ENCODE assay signal across 9 cellular contexts in genomic region chr1:43358746-43359693, GRCh38. TPM values are rescaled to one million over a fixed set of nuclear protein-coding genes. Genes with fewer than 3 reads are reported as not detected.
DNase-seq lines count a peak whose midpoint lies in the region; ATAC-seq, FAIRE-seq and TF ChIP-seq lines count a peak whose summit lies in the region.
"Had no signal": no experiment of that assay in that cellular context is flagged by ENCODE, and none has a peak within 500 bp of the region (broad histone marks: within the 10 kb centered on the region; RNA-seq: fewer than 3 reads in every experiment).

TSS of gene CDC20 (plus strand) at chr1:43358981. CDS start at chr1:43359216, 235 bp downstream.

- peaks cover 8 to 12% of the 10 kb centered on the region in 2 donors for H3K36me3 ChIP-seq in kidney (ENCODE audit: control insufficient read depth in 1 of 2, insufficient read depth in 2 of 2, low read length in 2 of 2)

- H3K9ac ChIP-seq in kidney (ENCODE audit: low read length in 2 of 2): peak within 1 kb of the TSS; percentile 69 to 89

- H3K9me3 ChIP-seq in kidney (ENCODE audit: control insufficient read depth in 1 of 2, low read length in 2 of 2): no peaks in the 10 kb centered on the region

- intact Hi-C loops in kidney (cut with DNase I): no loop called here

- peak; percentile 87 for TF ChIP-seq POLR2A in GM19099 (IDR thresholded peaks at IDR 0.05; ENCODE audit: extremely low read depth, insufficient read length, low read depth)

- no peak for TF ChIP-seq CTCF in kidney (IDR thresholded peaks at IDR 0.05; ENCODE audit: borderline replicate concordance, extremely low read depth, insufficient read depth)

- H3K4me3 ChIP-seq in kidney (ENCODE audit: low read length in 2 of 2): peak within 1 kb of the TSS; percentile 87 to 95

- DNase-seq in AG20443 (ENCODE audit: low spot score): peak; percentile 97
- DNase-seq in NCI-H510A (lab: John Stamatoyannopoulos, UW): peak; percentile 100
- DNase-seq in activated CD4-positive, alpha-beta T cell treated with anti-CD3 and anti-CD28 coated beads for 1 hour: peak; percentile 95
- peak; percentile 97 for DNase-seq in cerebellum (ENCODE audit: low spot score)
- DNase-seq in kidney: peak; percentile 99
- DNase-seq in stimulated activated CD4-positive, alpha-beta T cell treated with anti-CD3 and anti-CD28 coated beads, Interleukin-15, amount 100 ng/mL, for 24 hours: peak; percentile 100

- FAIRE-seq in kidney (lab: Jason Lieb, UNC): peak; percentile 65
- FAIRE-seq: islet of Langerhans had no signal

- ATAC-seq in HG03432 (IDR thresholded peaks at IDR 0.05; ENCODE audit: unreplicated experiment): peak; percentile 94

- H3K4me1 ChIP-seq in kidney (ENCODE audit: control insufficient read depth in 1 of 2, insufficient read depth in 1 of 2, low read depth in 1 of 2, low read length in 2 of 2): peaks cover 6 to 10% of the 10 kb centered on the region in 2 donors

- peak within 1 kb of the TSS; percentile 55 to 76 for H3K27ac ChIP-seq in kidney (ENCODE audit: low read depth in 2 of 2, low read length in 2 of 2)

RNA-seq across cellular contexts. Expression of gene CDC20, which starts in this region (rescaled TPM):
- total RNA-seq in cerebellum (14.2 TPM), kidney (2.7 TPM)
- polyA plus RNA-seq in kidney (ENCODE audit: insufficient read depth, low read depth, low replicate concordance): 3.9 TPM

Comparison
In these comparisons a context has a peak if more than half of its experiments do, and no peak if none do; other contexts are left out.
1. Peak in every context shown above with its lines: DNase-seq, ATAC-seq, H3K4me3 ChIP-seq and H3K27ac ChIP-seq.